In genomic region chr22:42188808-42189447, GRCh38 we compare ENCODE assay signal across 13 cellular contexts. TPM values are rescaled to one million over a fixed set of nuclear protein-coding genes. Genes with fewer than 3 reads are reported as not detected.
DNase-seq lines count a peak whose midpoint lies in the region; ATAC-seq, FAIRE-seq and TF ChIP-seq lines count a peak whose summit lies in the region.
"Had no signal": no experiment of that assay in that cellular context is flagged by ENCODE, and none has a peak within 500 bp of the region (broad histone marks: within the 10 kb centered on the region; RNA-seq: fewer than 3 reads in every experiment).

No MANE protein-coding gene starts in this region.

- peaks cover 82% of the 10 kb centered on the region for H3K79me2 ChIP-seq in keratinocyte (ENCODE audit: control insufficient read depth, insufficient read depth, low read length)

- peak overlapping the region; percentile 18 for H3K4me2 ChIP-seq in keratinocyte (ENCODE audit: control insufficient read depth, extremely low read depth, insufficient read depth, low read depth, low read length)

- no peak overlapping the region for H3K9ac ChIP-seq in keratinocyte (ENCODE audit: control insufficient read depth, extremely low read depth, insufficient read depth, low read length)
- H3K9ac ChIP-seq in kidney (ENCODE audit: low read length in 2 of 2): no peak overlapping the region

- no peak overlapping the region for H2AFZ ChIP-seq in keratinocyte (ENCODE audit: control insufficient read depth, low read length)

- DNase-seq in Caki2 (ENCODE audit: low read depth): peak; percentile 71
- DNase-seq in HT1080 (ENCODE audit: low read depth): peak; percentile 80
- peak; percentile 47 for DNase-seq in amniotic epithelial cell (ENCODE audit: low read depth)
- DNase-seq in keratinocyte (ENCODE audit: low read depth, low spot score): peak; percentile 5
- DNase-seq in kidney: no peak
- DNase-seq in frontal cortex (ENCODE audit: low spot score in 2 of 2): no peak
- DNase-seq in pons (ENCODE audit: low spot score): no peak
- DNase-seq: activated naive CD4-positive, alpha-beta T cell treated with anti-CD3 and anti-CD28 coated beads, Interleukin-2, amount 10 ng/mL, durations not matched to agents 7 days and 5 days; glutamatergic neuron; WERI-Rb-1 had no signal

- no peak for ATAC-seq in GM19467 (IDR thresholded peaks at IDR 0.05; ENCODE audit: unreplicated experiment)

- TF ChIP-seq CTCF in keratinocyte (optimal IDR thresholded peaks at IDR 0.05 in 1 of 3, IDR thresholded peaks at IDR 0.05 in 1 of 3, conservative IDR thresholded peaks at IDR 0.05 in 1 of 3; ENCODE audit: extremely low read depth in 1 of 3, insufficient read depth in 2 of 3, low read length in 3 of 3): no peak
- TF ChIP-seq CTCF in kidney (IDR thresholded peaks at IDR 0.05; ENCODE audit: borderline replicate concordance, extremely low read depth, insufficient read depth): no peak

- H3K4me1 ChIP-seq in keratinocyte (ENCODE audit: control insufficient read depth, extremely low read depth, insufficient read depth, low read length) (peaks cover 8% of the 10 kb centered on the region), kidney (ENCODE audit: control insufficient read depth in 1 of 2, insufficient read depth in 1 of 2, low read depth in 1 of 2, low read length in 2 of 2) (peaks cover 0 to 10% of the 10 kb centered on the region in 2 donors)

- H3K27ac ChIP-seq in keratinocyte (ENCODE audit: control insufficient read depth, insufficient read depth, low read length): no peak overlapping the region
- no peak overlapping the region for H3K27ac ChIP-seq in kidney (ENCODE audit: low read depth in 2 of 2, low read length in 2 of 2)
- H3K27ac ChIP-seq: tibial nerve, WERI-Rb-1 had no signal

- H3K9me3 ChIP-seq in keratinocyte (ENCODE audit: control insufficient read depth, low read depth, low read length) (no peaks in the 10 kb centered on the region), kidney (ENCODE audit: control insufficient read depth in 1 of 2, low read length in 2 of 2) (no peaks in the 10 kb centered on the region)
- H3K9me3 ChIP-seq: tibial nerve had no signal

- H3K4me3 ChIP-seq in keratinocyte (ENCODE audit: control insufficient read depth in 2 of 3, extremely low read depth in 1 of 3, insufficient read depth in 2 of 3, low read depth in 1 of 3, low read length in 3 of 3): no peak overlapping the region
- H3K4me3 ChIP-seq in kidney (ENCODE audit: low read length in 2 of 2): no peak overlapping the region
- H3K4me3 ChIP-seq: tibial nerve had no signal

- H3K27me3 ChIP-seq in keratinocyte (ENCODE audit: control insufficient read depth, extremely low read depth, insufficient read depth, low read length): no peaks in the 10 kb centered on the region
- H3K27me3 ChIP-seq: tibial nerve had no signal

- H3K36me3 ChIP-seq in keratinocyte (ENCODE audit: control insufficient read depth in 2 of 2, extremely low read depth in 1 of 2, insufficient read depth in 2 of 2, low read length in 2 of 2): peaks cover 1 to 9% of the 10 kb centered on the region in 2 experiments
- H3K36me3 ChIP-seq in kidney (ENCODE audit: control insufficient read depth in 1 of 2, insufficient read depth in 2 of 2, low read length in 2 of 2): no peaks in the 10 kb centered on the region
- H3K36me3 ChIP-seq: tibial nerve had no signal

- H3K9me1 ChIP-seq in keratinocyte (ENCODE audit: control insufficient read depth, extremely low read depth, insufficient read depth, low read length): peaks cover 5% of the 10 kb centered on the region

- in situ Hi-C loops in Caki2 (cut with HindIII; ENCODE audit: low pct_unique_long_range_greater_than_20kb, low sequenced_read_pairs): loop anchor here (25.0 kb wide), 1 partner anchor 102 kb away; the partner anchor contains the start of genes NDUFA6 and SMDT1

- dilution Hi-C loops in keratinocyte (cut with MboI; ENCODE audit: extremely low pct_ligation_motif_present, low sequenced_read_pairs): no loop called here

- intact Hi-C loops in kidney (cut with DNase I): no loop called here

- H4K20me1 ChIP-seq in keratinocyte (ENCODE audit: control insufficient read depth, extremely low read depth, insufficient read depth, low read length): peaks cover 13% of the 10 kb centered on the region

- FAIRE-seq in keratinocyte (lab: Jason Lieb, UNC) (peak; percentile 94), kidney (lab: Jason Lieb, UNC) (no peak), frontal cortex (lab: Jason Lieb, UNC) (no peak)

RNA-seq across cellular contexts. Expression of gene CYP2D6, which starts 58.3 kb away (rescaled TPM):
- total RNA-seq in Caki2 (2014; rRNA removed; shearing (Covaris generic); ENCODE audit: low replicate concordance): not detected in 2 replicates
- total RNA-seq in HT1080 (2014; rRNA removed; shearing (Covaris generic)): 0.11 and 0.13 TPM in 2 replicates
- 0.09 and 0.16 TPM in 2 replicates for polyA plus RNA-seq in HT1080 (2015; cell fraction: cytosol; rRNA removed)
- 1.7 and 2.1 TPM in 2 replicates for polyA plus RNA-seq in HT1080 (2015; cell fraction: nucleus; rRNA removed)
- 0.74 to 2.8 TPM (median 0.81 TPM) in 3 replicates for polyA plus RNA-seq in keratinocyte
- polyA plus RNA-seq in keratinocyte (2011; ENCODE audit: low read depth): 0.81 TPM
- polyA plus RNA-seq in keratinocyte (2011; cell fraction: cytosol; rRNA removed): 0.18 and 0.35 TPM in 2 replicates
- polyA plus RNA-seq in keratinocyte (2011; cell fraction: nucleus; rRNA removed): 11.0 and 13.8 TPM in 2 replicates
- polyA plus RNA-seq in keratinocyte (2012; ENCODE audit: low replicate concordance): 0.45 and 4.0 TPM in 2 replicates
- polyA minus RNA-seq in keratinocyte: 1.5 to 5.3 TPM (median 3.2 TPM) in 3 replicates
- not detected for polyA minus RNA-seq in keratinocyte (2011; cell fraction: cytosol; rRNA and poly(A)+ RNA removed)
- 3.2 and 4.4 TPM in 2 replicates for polyA minus RNA-seq in keratinocyte (2011; cell fraction: nucleus; rRNA and poly(A)+ RNA removed)
- total RNA-seq in kidney: 3.2 TPM
- 0.39 TPM for polyA plus RNA-seq in kidney (ENCODE audit: insufficient read depth, low read depth, low replicate concordance)
- total RNA-seq in frontal cortex: 2.0 TPM
- total RNA-seq: RPMI7951 had no signal

Comparison
In these comparisons a context has a peak if more than half of its experiments do, and no peak if none do; other contexts are left out.
1. DNase-seq: peak in Caki2 (single experiment), HT1080 (single experiment), amniotic epithelial cell (single experiment) and keratinocyte (single experiment); none in kidney (single experiment), frontal cortex (0 of 2) and pons (single experiment).